ENCODE assay signal across 1 cellular context in the genomic region with DNA sequence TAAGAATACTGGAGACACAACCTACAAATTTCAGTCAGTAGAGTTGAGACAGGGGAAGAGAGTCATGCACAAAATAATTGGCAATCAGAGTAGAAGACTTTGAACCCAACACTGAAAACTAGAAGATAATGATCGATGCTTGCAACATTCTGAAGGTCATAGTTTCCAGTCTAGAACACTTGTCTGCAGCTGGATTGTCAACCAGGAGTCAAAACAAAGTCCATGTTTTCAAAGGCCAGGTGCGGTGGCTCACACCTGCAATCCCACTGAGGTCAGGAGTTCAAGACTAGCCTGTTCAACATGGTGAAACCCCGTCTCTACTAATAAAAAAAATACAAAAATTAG.
TF ChIP-seq lines count a peak whose summit lies in the region.

No MANE protein-coding gene starts in this region.

TF ChIP-seq in HepG2, 621 proteins besides CTCF, POLR2A, EP300 and RAD21 (continued from another document and continues in another):
- TF ChIP-seq, protein P1, sequence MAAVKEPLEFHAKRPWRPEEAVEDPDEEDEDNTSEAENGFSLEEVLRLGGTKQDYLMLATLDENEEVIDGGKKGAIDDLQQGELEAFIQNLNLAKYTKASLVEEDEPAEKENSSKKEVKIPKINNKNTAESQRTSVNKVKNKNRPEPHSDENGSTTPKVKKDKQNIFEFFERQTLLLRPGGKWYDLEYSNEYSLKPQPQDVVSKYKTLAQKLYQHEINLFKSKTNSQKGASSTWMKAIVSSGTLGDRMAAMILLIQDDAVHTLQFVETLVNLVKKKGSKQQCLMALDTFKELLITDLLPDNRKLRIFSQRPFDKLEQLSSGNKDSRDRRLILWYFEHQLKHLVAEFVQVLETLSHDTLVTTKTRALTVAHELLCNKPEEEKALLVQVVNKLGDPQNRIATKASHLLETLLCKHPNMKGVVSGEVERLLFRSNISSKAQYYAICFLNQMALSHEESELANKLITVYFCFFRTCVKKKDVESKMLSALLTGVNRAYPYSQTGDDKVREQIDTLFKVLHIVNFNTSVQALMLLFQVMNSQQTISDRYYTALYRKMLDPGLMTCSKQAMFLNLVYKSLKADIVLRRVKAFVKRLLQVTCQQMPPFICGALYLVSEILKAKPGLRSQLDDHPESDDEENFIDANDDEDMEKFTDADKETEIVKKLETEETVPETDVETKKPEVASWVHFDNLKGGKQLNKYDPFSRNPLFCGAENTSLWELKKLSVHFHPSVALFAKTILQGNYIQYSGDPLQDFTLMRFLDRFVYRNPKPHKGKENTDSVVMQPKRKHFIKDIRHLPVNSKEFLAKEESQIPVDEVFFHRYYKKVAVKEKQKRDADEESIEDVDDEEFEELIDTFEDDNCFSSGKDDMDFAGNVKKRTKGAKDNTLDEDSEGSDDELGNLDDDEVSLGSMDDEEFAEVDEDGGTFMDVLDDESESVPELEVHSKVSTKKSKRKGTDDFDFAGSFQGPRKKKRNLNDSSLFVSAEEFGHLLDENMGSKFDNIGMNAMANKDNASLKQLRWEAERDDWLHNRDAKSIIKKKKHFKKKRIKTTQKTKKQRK (IDR thresholded peaks at IDR 0.05; ENCODE audit: low read length), result no peak
- TF ChIP-seq, protein P2, sequence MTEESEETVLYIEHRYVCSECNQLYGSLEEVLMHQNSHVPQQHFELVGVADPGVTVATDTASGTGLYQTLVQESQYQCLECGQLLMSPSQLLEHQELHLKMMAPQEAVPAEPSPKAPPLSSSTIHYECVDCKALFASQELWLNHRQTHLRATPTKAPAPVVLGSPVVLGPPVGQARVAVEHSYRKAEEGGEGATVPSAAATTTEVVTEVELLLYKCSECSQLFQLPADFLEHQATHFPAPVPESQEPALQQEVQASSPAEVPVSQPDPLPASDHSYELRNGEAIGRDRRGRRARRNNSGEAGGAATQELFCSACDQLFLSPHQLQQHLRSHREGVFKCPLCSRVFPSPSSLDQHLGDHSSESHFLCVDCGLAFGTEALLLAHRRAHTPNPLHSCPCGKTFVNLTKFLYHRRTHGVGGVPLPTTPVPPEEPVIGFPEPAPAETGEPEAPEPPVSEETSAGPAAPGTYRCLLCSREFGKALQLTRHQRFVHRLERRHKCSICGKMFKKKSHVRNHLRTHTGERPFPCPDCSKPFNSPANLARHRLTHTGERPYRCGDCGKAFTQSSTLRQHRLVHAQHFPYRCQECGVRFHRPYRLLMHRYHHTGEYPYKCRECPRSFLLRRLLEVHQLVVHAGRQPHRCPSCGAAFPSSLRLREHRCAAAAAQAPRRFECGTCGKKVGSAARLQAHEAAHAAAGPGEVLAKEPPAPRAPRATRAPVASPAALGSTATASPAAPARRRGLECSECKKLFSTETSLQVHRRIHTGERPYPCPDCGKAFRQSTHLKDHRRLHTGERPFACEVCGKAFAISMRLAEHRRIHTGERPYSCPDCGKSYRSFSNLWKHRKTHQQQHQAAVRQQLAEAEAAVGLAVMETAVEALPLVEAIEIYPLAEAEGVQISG (CRISPR knock-in tag; IDR thresholded peaks at IDR 0.05), result peak; percentile 45; the same call in 1 of the 2 replicates
- TF ChIP-seq CC2D1A (CRISPR knock-in tag; IDR thresholded peaks at IDR 0.05) (no peak), CEBPB (IDR thresholded peaks at IDR 0.05; ENCODE audit: borderline replicate concordance, low read depth, low read length) (peak; percentile 91), MEF2D (CRISPR knock-in tag; IDR thresholded peaks at IDR 0.05) (peak; percentile 68), ZNF441 (CRISPR knock-in tag; IDR thresholded peaks at IDR 0.05; ENCODE audit: borderline replicate concordance) (no peak), TOPORS (CRISPR knock-in tag; IDR thresholded peaks at IDR 0.05) (no peak), ZNF468 (CRISPR knock-in tag; IDR thresholded peaks at IDR 0.05) (no peak), ZNF251 (CRISPR knock-in tag; IDR thresholded peaks at IDR 0.05) (no peak), JUNB (CRISPR knock-in tag; IDR thresholded peaks at IDR 0.05; ENCODE audit: borderline replicate concordance) (peak; percentile 48; the same call in 1 of the 2 replicates), ZNF496 (CRISPR knock-in tag; IDR thresholded peaks at IDR 0.05; ENCODE audit: insufficient replicate concordance) (no peak), ZFAT (CRISPR knock-in tag; conservative IDR thresholded peaks at IDR 0.05) (no peak), BORCS8-MEF2B (CRISPR knock-in tag; IDR thresholded peaks at IDR 0.05) (no peak), ZNF557 (CRISPR knock-in tag; IDR thresholded peaks at IDR 0.05) (no peak), MEIS1 (CRISPR knock-in tag; IDR thresholded peaks at IDR 0.05; ENCODE audit: borderline replicate concordance) (no peak), MIXL1 (CRISPR knock-in tag; IDR thresholded peaks at IDR 0.05) (peak; percentile 86; the same call in 1 of the 2 replicates)
- TF ChIP-seq, protein P3, sequence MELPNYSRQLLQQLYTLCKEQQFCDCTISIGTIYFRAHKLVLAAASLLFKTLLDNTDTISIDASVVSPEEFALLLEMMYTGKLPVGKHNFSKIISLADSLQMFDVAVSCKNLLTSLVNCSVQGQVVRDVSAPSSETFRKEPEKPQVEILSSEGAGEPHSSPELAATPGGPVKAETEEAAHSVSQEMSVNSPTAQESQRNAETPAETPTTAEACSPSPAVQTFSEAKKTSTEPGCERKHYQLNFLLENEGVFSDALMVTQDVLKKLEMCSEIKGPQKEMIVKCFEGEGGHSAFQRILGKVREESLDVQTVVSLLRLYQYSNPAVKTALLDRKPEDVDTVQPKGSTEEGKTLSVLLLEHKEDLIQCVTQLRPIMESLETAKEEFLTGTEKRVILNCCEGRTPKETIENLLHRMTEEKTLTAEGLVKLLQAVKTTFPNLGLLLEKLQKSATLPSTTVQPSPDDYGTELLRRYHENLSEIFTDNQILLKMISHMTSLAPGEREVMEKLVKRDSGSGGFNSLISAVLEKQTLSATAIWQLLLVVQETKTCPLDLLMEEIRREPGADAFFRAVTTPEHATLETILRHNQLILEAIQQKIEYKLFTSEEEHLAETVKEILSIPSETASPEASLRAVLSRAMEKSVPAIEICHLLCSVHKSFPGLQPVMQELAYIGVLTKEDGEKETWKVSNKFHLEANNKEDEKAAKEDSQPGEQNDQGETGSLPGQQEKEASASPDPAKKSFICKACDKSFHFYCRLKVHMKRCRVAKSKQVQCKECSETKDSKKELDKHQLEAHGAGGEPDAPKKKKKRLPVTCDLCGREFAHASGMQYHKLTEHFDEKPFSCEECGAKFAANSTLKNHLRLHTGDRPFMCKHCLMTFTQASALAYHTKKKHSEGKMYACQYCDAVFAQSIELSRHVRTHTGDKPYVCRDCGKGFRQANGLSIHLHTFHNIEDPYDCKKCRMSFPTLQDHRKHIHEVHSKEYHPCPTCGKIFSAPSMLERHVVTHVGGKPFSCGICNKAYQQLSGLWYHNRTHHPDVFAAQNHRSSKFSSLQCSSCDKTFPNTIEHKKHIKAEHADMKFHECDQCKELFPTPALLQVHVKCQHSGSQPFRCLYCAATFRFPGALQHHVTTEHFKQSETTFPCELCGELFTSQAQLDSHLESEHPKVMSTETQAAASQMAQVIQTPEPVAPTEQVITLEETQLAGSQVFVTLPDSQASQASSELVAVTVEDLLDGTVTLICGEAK (IDR thresholded peaks at IDR 0.05), result no peak
- TF ChIP-seq, protein P3 (CRISPR knock-in tag; IDR thresholded peaks at IDR 0.05), result no peak
- TF ChIP-seq, protein P4, sequence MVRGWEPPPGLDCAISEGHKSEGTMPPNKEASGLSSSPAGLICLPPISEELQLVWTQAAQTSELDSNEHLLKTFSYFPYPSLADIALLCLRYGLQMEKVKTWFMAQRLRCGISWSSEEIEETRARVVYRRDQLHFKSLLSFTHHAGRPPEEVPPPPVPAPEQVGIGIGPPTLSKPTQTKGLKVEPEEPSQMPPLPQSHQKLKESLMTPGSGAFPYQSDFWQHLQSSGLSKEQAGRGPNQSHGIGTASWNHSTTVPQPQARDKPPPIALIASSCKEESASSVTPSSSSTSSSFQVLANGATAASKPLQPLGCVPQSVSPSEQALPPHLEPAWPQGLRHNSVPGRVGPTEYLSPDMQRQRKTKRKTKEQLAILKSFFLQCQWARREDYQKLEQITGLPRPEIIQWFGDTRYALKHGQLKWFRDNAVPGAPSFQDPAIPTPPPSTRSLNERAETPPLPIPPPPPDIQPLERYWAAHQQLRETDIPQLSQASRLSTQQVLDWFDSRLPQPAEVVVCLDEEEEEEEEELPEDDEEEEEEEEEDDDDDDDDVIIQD (CRISPR knock-in tag; IDR thresholded peaks at IDR 0.05; ENCODE audit: low read depth), result 0 out of 2 replicates have a peak, but pooled peaks have one; percentile 30
- TF ChIP-seq, protein P5, sequence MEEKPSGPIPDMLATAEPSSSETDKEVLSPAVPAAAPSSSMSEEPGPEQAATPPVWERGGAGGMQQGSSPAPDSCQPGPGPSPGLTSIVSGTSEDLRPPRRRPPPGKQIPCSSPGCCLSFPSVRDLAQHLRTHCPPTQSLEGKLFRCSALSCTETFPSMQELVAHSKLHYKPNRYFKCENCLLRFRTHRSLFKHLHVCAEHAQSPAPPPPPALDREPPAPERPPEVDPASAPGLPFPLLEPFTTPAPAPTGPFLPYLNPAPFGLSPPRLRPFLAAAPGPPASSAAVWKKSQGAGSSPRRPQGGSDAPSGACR (CRISPR knock-in tag; IDR thresholded peaks at IDR 0.05), result 0 out of 2 replicates have a peak, but pooled peaks have one; percentile 47
- TF ChIP-seq, protein P6, sequence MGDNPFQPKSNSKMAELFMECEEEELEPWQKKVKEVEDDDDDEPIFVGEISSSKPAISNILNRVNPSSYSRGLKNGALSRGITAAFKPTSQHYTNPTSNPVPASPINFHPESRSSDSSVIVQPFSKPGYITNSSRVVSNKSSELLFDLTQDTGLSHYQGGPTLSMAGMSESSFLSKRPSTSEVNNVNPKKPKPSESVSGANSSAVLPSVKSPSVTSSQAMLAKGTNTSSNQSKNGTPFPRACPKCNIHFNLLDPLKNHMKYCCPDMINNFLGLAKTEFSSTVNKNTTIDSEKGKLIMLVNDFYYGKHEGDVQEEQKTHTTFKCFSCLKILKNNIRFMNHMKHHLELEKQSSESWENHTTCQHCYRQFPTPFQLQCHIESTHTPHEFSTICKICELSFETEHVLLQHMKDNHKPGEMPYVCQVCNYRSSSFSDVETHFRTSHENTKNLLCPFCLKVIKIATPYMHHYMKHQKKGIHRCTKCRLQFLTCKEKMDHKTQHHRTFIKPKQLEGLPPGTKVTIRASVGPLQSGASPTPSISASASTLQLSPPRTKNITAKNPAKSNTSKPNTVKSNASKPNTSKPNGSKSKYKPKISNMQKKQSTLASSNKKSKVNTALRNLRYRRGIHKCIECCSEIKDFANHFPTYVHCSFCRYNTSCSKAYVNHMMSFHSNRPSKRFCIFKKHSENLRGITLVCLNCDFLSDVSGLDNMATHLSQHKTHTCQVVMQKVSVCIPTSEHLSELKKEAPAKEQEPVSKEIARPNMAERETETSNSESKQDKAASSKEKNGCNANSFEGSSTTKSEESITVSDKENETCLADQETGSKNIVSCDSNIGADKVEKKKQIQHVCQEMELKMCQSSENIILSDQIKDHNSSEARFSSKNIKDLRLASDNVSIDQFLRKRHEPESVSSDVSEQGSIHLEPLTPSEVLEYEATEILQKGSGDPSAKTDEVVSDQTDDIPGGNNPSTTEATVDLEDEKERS (CRISPR knock-in tag; IDR thresholded peaks at IDR 0.05), result peak; percentile 94
- TF ChIP-seq, protein P7, sequence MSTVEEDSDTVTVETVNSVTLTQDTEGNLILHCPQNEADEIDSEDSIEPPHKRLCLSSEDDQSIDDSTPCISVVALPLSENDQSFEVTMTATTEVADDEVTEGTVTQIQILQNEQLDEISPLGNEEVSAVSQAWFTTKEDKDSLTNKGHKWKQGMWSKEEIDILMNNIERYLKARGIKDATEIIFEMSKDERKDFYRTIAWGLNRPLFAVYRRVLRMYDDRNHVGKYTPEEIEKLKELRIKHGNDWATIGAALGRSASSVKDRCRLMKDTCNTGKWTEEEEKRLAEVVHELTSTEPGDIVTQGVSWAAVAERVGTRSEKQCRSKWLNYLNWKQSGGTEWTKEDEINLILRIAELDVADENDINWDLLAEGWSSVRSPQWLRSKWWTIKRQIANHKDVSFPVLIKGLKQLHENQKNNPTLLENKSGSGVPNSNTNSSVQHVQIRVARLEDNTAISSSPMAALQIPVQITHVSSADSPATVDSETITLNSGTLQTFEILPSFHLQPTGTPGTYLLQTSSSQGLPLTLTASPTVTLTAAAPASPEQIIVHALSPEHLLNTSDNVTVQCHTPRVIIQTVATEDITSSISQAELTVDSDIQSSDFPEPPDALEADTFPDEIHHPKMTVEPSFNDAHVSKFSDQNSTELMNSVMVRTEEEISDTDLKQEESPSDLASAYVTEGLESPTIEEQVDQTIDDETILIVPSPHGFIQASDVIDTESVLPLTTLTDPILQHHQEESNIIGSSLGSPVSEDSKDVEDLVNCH (CRISPR knock-in tag; IDR thresholded peaks at IDR 0.05), result no peak
- TF ChIP-seq, protein P8, sequence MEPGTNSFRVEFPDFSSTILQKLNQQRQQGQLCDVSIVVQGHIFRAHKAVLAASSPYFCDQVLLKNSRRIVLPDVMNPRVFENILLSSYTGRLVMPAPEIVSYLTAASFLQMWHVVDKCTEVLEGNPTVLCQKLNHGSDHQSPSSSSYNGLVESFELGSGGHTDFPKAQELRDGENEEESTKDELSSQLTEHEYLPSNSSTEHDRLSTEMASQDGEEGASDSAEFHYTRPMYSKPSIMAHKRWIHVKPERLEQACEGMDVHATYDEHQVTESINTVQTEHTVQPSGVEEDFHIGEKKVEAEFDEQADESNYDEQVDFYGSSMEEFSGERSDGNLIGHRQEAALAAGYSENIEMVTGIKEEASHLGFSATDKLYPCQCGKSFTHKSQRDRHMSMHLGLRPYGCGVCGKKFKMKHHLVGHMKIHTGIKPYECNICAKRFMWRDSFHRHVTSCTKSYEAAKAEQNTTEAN (CRISPR knock-in tag; conservative IDR thresholded peaks at IDR 0.05), result no peak
